Comparison of ENCODE assay signal across 24 cellular contexts in genomic region chr2:102289129-102289528, GRCh38. TPM values are rescaled to one million over a fixed set of nuclear protein-coding genes. Genes with fewer than 3 reads are reported as not detected.
"Had no signal": no experiment of that assay in that cellular context is flagged by ENCODE, and none has a peak within 500 bp of the region (broad histone marks: within the 10 kb centered on the region; RNA-seq: fewer than 3 reads in every experiment).

No MANE protein-coding gene starts in this region.

- DNase-seq: activated CD4-positive, alpha-beta T cell treated with anti-CD3 and anti-CD28 coated beads for 4 hours; activated CD4-positive, alpha-beta T cell treated with anti-CD3 and anti-CD28 coated beads, Interleukin-2, amount 50 U/mL, for 48 hours; activated CD4-positive, CD25-positive, alpha-beta regulatory T cell; activated CD8-positive, alpha-beta memory T cell treated with anti-CD3 and anti-CD28 coated beads for 24 hours; activated effector memory CD4-positive, alpha-beta T cell treated with anti-CD3 and anti-CD28 coated beads, Interleukin-2, amount 50 U/mL, for 16 hours; activated naive CD4-positive, alpha-beta T cell treated with anti-CD3 and anti-CD28 coated beads, Interleukin-2, amount 10 ng/mL, durations not matched to agents 7 days and 5 days; activated naive CD8-positive, alpha-beta T cell treated with anti-CD3 and anti-CD28 coated beads, Interleukin-2, amount 10 ng/mL, durations not matched to agents 7 days and 5 days; amniotic stem cell; caudate nucleus; endodermal cell; left cardiac atrium; left ventricle myocardium superior; naive B cell; nucleus accumbens; upper lobe of left lung had no signal

- H3K9me3 ChIP-seq: esophagus muscularis mucosa, right atrium auricular region, thoracic aorta, upper lobe of left lung, vagina had no signal

- H3K27ac Mint-ChIP-seq: activated naive CD4-positive, alpha-beta T cell treated with anti-CD3 and anti-CD28 coated beads, Interleukin-2, amount 10 ng/mL, durations not matched to agents 7 days and 5 days; activated naive CD8-positive, alpha-beta T cell treated with anti-CD3 and anti-CD28 coated beads, Interleukin-2, amount 10 ng/mL, durations not matched to agents 7 days and 5 days; activated T-helper 1 cell treated with anti-CD3 and anti-CD28 coated beads, Interleukin-12 subunit alpha, Interleukin-12 subunit beta, Interleukin-2, Interleukin-4 antibody, amounts not matched to agents 30 ng/mL and 10 ng/mL and 1 ng/mL, durations not matched to agents 14 hours and 24 hours and 36 hours; dendritic cell treated with granulocyte-macrophage colony-stimulating factor and Interleukin-4, amounts not matched to agents 40 ng/mL and 50 ng/mL, for 4 days; endodermal cell; naive B cell; stimulated activated naive CD8-positive, alpha-beta T cell treated with anti-CD3 and anti-CD28 coated beads, Interleukin-15, Interleukin-2, amounts not matched to agents 100 ng/mL and 50 ng/mL, for 24 hours had no signal

- H3K4me1 ChIP-seq: esophagus muscularis mucosa, right atrium auricular region, vagina had no signal

- H3K36me3 Mint-ChIP-seq: naive B cell had no signal

- H3K4me1 Mint-ChIP-seq: naive B cell had no signal

- H3K4me3 ChIP-seq: esophagus muscularis mucosa, right atrium auricular region, thoracic aorta, upper lobe of left lung, vagina had no signal

- H3K27me3 ChIP-seq: right atrium auricular region, upper lobe of left lung, vagina had no signal

- H3K4me3 Mint-ChIP-seq: activated naive CD4-positive, alpha-beta T cell treated with anti-CD3 and anti-CD28 coated beads, Interleukin-2, amount 10 ng/mL, durations not matched to agents 7 days and 5 days; activated naive CD8-positive, alpha-beta T cell treated with anti-CD3 and anti-CD28 coated beads, Interleukin-2, amount 10 ng/mL, durations not matched to agents 7 days and 5 days; activated T-helper 1 cell treated with anti-CD3 and anti-CD28 coated beads, Interleukin-12 subunit alpha, Interleukin-12 subunit beta, Interleukin-2, Interleukin-4 antibody, amounts not matched to agents 30 ng/mL and 10 ng/mL and 1 ng/mL, durations not matched to agents 14 hours and 24 hours and 36 hours; dendritic cell treated with granulocyte-macrophage colony-stimulating factor and Interleukin-4, amounts not matched to agents 40 ng/mL and 50 ng/mL, for 4 days; endodermal cell; naive B cell; neural crest cell; stimulated activated naive CD8-positive, alpha-beta T cell treated with anti-CD3 and anti-CD28 coated beads, Interleukin-15, Interleukin-2, amounts not matched to agents 100 ng/mL and 50 ng/mL, for 24 hours had no signal

- H3K27ac ChIP-seq: esophagus muscularis mucosa, right atrium auricular region, thoracic aorta, upper lobe of left lung, vagina had no signal

- H3K9me3 Mint-ChIP-seq: activated naive CD4-positive, alpha-beta T cell treated with anti-CD3 and anti-CD28 coated beads, Interleukin-2, amount 10 ng/mL, durations not matched to agents 7 days and 5 days; activated T-helper 1 cell treated with anti-CD3 and anti-CD28 coated beads, Interleukin-12 subunit alpha, Interleukin-12 subunit beta, Interleukin-2, Interleukin-4 antibody, amounts not matched to agents 30 ng/mL and 10 ng/mL and 1 ng/mL, durations not matched to agents 14 hours and 24 hours and 36 hours; dendritic cell treated with granulocyte-macrophage colony-stimulating factor and Interleukin-4, amounts not matched to agents 40 ng/mL and 50 ng/mL, for 4 days; endodermal cell; naive B cell; neural crest cell; stimulated activated naive CD8-positive, alpha-beta T cell treated with anti-CD3 and anti-CD28 coated beads, Interleukin-15, Interleukin-2, amounts not matched to agents 100 ng/mL and 50 ng/mL, for 24 hours had no signal

- H3K36me3 ChIP-seq: esophagus muscularis mucosa, right atrium auricular region, thoracic aorta, upper lobe of left lung, vagina had no signal

- ATAC-seq: left cardiac atrium, left ventricle myocardium superior had no signal

RNA-seq across cellular contexts. Expression of gene IL1RL1, which starts 22.2 kb away (rescaled TPM):
- total RNA-seq: activated naive CD8-positive, alpha-beta T cell treated with anti-CD3 and anti-CD28 coated beads, Interleukin-2, amount 10 ng/mL, durations not matched to agents 7 days and 5 days; frontal cortex; neural crest cell had no signal
